10 cellular contexts compared by ENCODE assay signal in the genomic region with DNA sequence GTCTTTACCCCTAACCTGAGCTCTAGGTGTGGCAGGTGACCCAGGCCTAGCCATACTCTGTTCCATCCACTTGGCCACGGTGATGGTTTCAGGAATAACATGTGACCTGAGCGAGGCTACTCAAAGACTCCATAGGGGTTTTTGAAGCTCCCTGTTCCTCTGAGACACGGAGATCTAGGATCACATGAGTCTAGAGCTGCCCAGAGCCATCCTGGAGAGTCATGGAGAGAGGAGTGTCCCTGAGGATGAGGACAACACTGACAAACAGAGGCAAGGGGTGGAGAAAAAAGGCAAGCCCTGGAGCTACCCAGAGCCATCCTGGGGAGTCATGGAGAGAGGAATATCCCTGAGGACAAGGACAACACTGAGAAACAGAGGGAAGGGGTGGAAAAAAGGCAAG. TPM values are rescaled to one million over a fixed set of nuclear protein-coding genes. Genes with fewer than 3 reads are reported as not detected.
"Had no signal": no experiment of that assay in that cellular context is flagged by ENCODE, and none has a peak within 500 bp of the region (broad histone marks: within the 10 kb centered on the region; RNA-seq: fewer than 3 reads in every experiment).

No MANE protein-coding gene starts in this region.

- H3K9me3 Mint-ChIP-seq: IgD-negative memory B cell had no signal

- DNase-seq: IMR-90, KBM-7, KG1 had no signal

- H3K4me2 ChIP-seq: KMS-11 had no signal

- H3K9ac ChIP-seq: KMS-11 had no signal

- H3K27ac ChIP-seq: HL-60, KMS-11 had no signal

- H3K4me3 ChIP-seq: K562 had no signal

- H3K4me3 Mint-ChIP-seq: IgD-negative memory B cell had no signal

- ATAC-seq: HepG2, K562 had no signal

RNA-seq across cellular contexts. Expression of gene PCA3, which starts 29.5 kb away (rescaled TPM):
- total RNA-seq: HepG2, HT-29, HT1080, IMR-90, K562 had no signal
- polyA plus RNA-seq: HepG2, IgD-negative memory B cell, IMR-90, K562 had no signal
